ENCODE assay signal across 8 cellular contexts in genomic region chr22:27885977-27886842, GRCh38. TPM values are rescaled to one million over a fixed set of nuclear protein-coding genes. Genes with fewer than 3 reads are reported as not detected.
A peak's percentile ranks its signal among the peaks of the same experiment; 100 is the strongest.
DNase-seq lines count a peak whose midpoint lies in the region; ATAC-seq and TF ChIP-seq lines count a peak whose summit lies in the region.

No MANE protein-coding gene starts in this region.

- peak; percentile 30 to 49 (median 38) for DNase-seq in CD4-positive, alpha-beta memory T cell
- DNase-seq in H7 = peak; percentile 57
- DNase-seq in SKM-1 treated with dmso at 0.1 percent for 144 hours (lab: John Stamatoyannopoulos, UW; ENCODE audit: unreplicated experiment) = peak; percentile 5
- no peak for DNase-seq in coronary artery (ENCODE audit: low spot score)
- DNase-seq in lung (ENCODE audit: low spot score) = peak; percentile 34

- ATAC-seq in lung (ENCODE audit: insufficient read depth, low FRiP score) (no peak), HG02981 (IDR thresholded peaks at IDR 0.05; ENCODE audit: unreplicated experiment) (no peak), HG03139 (IDR thresholded peaks at IDR 0.05; ENCODE audit: unreplicated experiment) (no peak)
- no peak for ATAC-seq in stimulated activated memory B cell treated with anti-CD40 and anti-IgM and Interleukin-4, amounts not matched to agents 10 μg/mL and 1 μg/mL and 100 μg/mL, for 72 hours

- H3K27ac Mint-ChIP-seq in CD4-positive, alpha-beta memory T cell = peak overlapping the region in 3 of 7 donors; percentile 19 to 65 (median 57)
- H3K27ac Mint-ChIP-seq in stimulated activated memory B cell treated with anti-CD40 and anti-IgM and Interleukin-4, amounts not matched to agents 10 μg/mL and 1 μg/mL and 100 μg/mL, for 72 hours = peak overlapping the region; percentile 39

- H3K4me3 ChIP-seq in CD4-positive, alpha-beta memory T cell (ENCODE audit: low read length in 2 of 2) = no peak overlapping the region
- H3K4me3 ChIP-seq in H7 (ENCODE audit: insufficient read depth, low read depth, low read length) (no peak overlapping the region), coronary artery (no peak overlapping the region), lung (no peak overlapping the region)

- H3K27me3 Mint-ChIP-seq in CD4-positive, alpha-beta memory T cell = no peaks in the 10 kb centered on the region
- H3K27me3 Mint-ChIP-seq in stimulated activated memory B cell treated with anti-CD40 and anti-IgM and Interleukin-4, amounts not matched to agents 10 μg/mL and 1 μg/mL and 100 μg/mL, for 72 hours = no peaks in the 10 kb centered on the region

- no peak overlapping the region for H3K27ac ChIP-seq in CD4-positive, alpha-beta memory T cell (ENCODE audit: low read depth, low read length)
- H3K27ac ChIP-seq in coronary artery (peak overlapping the region; percentile 32 to 61), lung (ENCODE audit: low read depth in 1 of 2, low read length in 1 of 2) (peak overlapping the region in 1 of 2 donors; percentile 16)

- TF ChIP-seq CTCF in coronary artery (IDR thresholded peaks at IDR 0.05) = peak; percentile 77
- peak; percentile 68 for TF ChIP-seq CTCF in lung (IDR thresholded peaks at IDR 0.05; ENCODE audit: control extremely low read depth, extremely low read depth)

- H3K27me3 ChIP-seq in CD4-positive, alpha-beta memory T cell (ENCODE audit: insufficient read depth, low read length) = no peaks in the 10 kb centered on the region
- H3K27me3 ChIP-seq in H7 (ENCODE audit: control insufficient read depth, insufficient read depth, low read length) (no peaks in the 10 kb centered on the region), lung (ENCODE audit: control insufficient read depth, insufficient read depth) (no peaks in the 10 kb centered on the region)

- intact Hi-C loops in CD4-positive, alpha-beta memory T cell (cut with micrococcal nuclease) = loop anchor here (2.0 to 5.0 kb wide), 3 partner anchors 33 to 706 kb away; partner anchors contain the start of gene PITPNB

- H3K9me3 ChIP-seq in CD4-positive, alpha-beta memory T cell (ENCODE audit: control insufficient read depth in 1 of 2, low read length in 2 of 2) = no peaks in the 10 kb centered on the region
- peaks cover 0 to 2% of the 10 kb centered on the region in 2 donors for H3K9me3 ChIP-seq in lung (ENCODE audit: control insufficient read depth in 2 of 2, insufficient read depth in 1 of 2, low read length in 1 of 2)

- peaks cover 0 to 3% (median 1%) of the 10 kb centered on the region in 4 donors for H3K4me1 Mint-ChIP-seq in CD4-positive, alpha-beta memory T cell
- peaks cover 11% of the 10 kb centered on the region for H3K4me1 Mint-ChIP-seq in stimulated activated memory B cell treated with anti-CD40 and anti-IgM and Interleukin-4, amounts not matched to agents 10 μg/mL and 1 μg/mL and 100 μg/mL, for 72 hours

- POLR2A ChIA-PET in CD4-positive, alpha-beta memory T cell (lab: Charles Lee; ENCODE audit: partially characterized antibody) = no interaction called here

- H3K4me3 Mint-ChIP-seq in CD4-positive, alpha-beta memory T cell = no peak overlapping the region
- no peak overlapping the region for H3K4me3 Mint-ChIP-seq in stimulated activated memory B cell treated with anti-CD40 and anti-IgM and Interleukin-4, amounts not matched to agents 10 μg/mL and 1 μg/mL and 100 μg/mL, for 72 hours

- peaks cover 23 to 70% of the 10 kb centered on the region in 2 donors for H3K36me3 Mint-ChIP-seq in CD4-positive, alpha-beta memory T cell
- peaks cover 35% of the 10 kb centered on the region for H3K36me3 Mint-ChIP-seq in stimulated activated memory B cell treated with anti-CD40 and anti-IgM and Interleukin-4, amounts not matched to agents 10 μg/mL and 1 μg/mL and 100 μg/mL, for 72 hours

- CTCF ChIA-PET in CD4-positive, alpha-beta memory T cell (lab: Charles Lee; ENCODE audit: partially characterized antibody) = interaction anchor here (0.6 to 14.4 kb wide), 22 partner anchors 9 to 1503 kb away, joined by 3 to 188 read pairs (median 4); partner anchors contain the start of gene PITPNB

- H3K4me1 ChIP-seq in CD4-positive, alpha-beta memory T cell (ENCODE audit: insufficient read depth, low read length) = no peaks in the 10 kb centered on the region
- H3K4me1 ChIP-seq in lung (ENCODE audit: control insufficient read depth in 2 of 2, insufficient read depth in 2 of 2, low read length in 2 of 2) = peaks cover 8 to 19% of the 10 kb centered on the region in 2 donors

- H3K9me3 Mint-ChIP-seq in CD4-positive, alpha-beta memory T cell = no peaks in the 10 kb centered on the region
- no peaks in the 10 kb centered on the region for H3K9me3 Mint-ChIP-seq in stimulated activated memory B cell treated with anti-CD40 and anti-IgM and Interleukin-4, amounts not matched to agents 10 μg/mL and 1 μg/mL and 100 μg/mL, for 72 hours

- H3K36me3 ChIP-seq in CD4-positive, alpha-beta memory T cell (ENCODE audit: insufficient read depth, low read length) = peaks cover 27% of the 10 kb centered on the region
- H3K36me3 ChIP-seq in H7 (replicated peaks; ENCODE audit: control insufficient read depth, insufficient read depth, low read length) (peaks cover 13% of the 10 kb centered on the region), lung (ENCODE audit: control insufficient read depth in 2 of 2, insufficient read depth in 2 of 2, low read length in 2 of 2) (peaks cover 20 to 24% of the 10 kb centered on the region in 2 donors)

- WGBS in lung, 2 donors = 65 to 80% methylated on average over 3 of the region's 3 CpGs

RNA-seq across cellular contexts. Expression of gene PITPNB, which starts 32.8 kb away (rescaled TPM):
- 10 to 100 TPM; 72.5 to 76.4 TPM for total RNA-seq in CD4-positive, alpha-beta memory T cell
- 10 to 100 TPM; 68.8 to 88.4 TPM for polyA plus RNA-seq in CD4-positive, alpha-beta memory T cell
- 13.9 and 17.2 TPM in 2 replicates for total RNA-seq in H7 (2014; rRNA removed; shearing (Covaris generic))
- total RNA-seq in lung = 10 to 100 TPM; 42.9 to 73.5 TPM
- 10 to 100 TPM; 19.2 to 32.2 TPM for polyA plus RNA-seq in lung
